Comparison of ENCODE assay signal across 22 cellular contexts in the genomic region with DNA sequence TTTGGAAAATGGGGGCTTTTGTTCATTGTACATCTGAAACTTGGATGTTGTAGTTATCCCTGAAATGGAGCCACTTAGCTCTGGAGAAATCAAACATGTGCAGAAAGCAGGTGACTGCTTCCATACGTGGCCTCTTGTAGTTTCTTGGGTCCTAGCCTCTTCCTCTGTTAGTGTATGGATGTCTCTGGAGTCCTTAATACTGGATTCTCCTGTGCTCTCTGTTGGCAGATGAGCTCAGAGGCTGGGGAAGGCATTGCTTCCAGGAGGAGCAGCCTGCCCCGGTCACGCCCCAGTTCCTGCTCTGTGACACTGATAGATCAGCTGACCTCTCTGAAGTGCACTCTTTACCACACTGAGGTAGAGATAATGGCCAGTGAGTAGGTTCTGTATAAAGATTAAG.
DNase-seq lines count a peak whose midpoint lies in the region; ATAC-seq and TF ChIP-seq lines count a peak whose summit lies in the region.
"Had no signal": no experiment of that assay in that cellular context is flagged by ENCODE, and none has a peak within 500 bp of the region (broad histone marks: within the 10 kb centered on the region; RNA-seq: fewer than 3 reads in every experiment).

No MANE protein-coding gene starts in this region.

- TF ChIP-seq CTCF in upper lobe of right lung (IDR thresholded peaks at IDR 0.05), result no peak
- TF ChIP-seq CTCF in foreskin fibroblast (IDR thresholded peaks at IDR 0.05; ENCODE audit: low read depth, low read length), result no peak

- no peaks in the 10 kb centered on the region for H3K9me3 ChIP-seq in upper lobe of right lung
- H3K9me3 ChIP-seq: body of pancreas, Peyer's patch, spleen had no signal

- intact Hi-C loops in upper lobe of right lung (cut with DNase I), result no loop called here

- H3K27me3 Mint-ChIP-seq in activated T-cell treated with anti-CD3 and anti-CD28 coated beads, Interleukin-2, amount 50 U/mL, for 24 hours, result no peaks in the 10 kb centered on the region
- no peaks in the 10 kb centered on the region for H3K27me3 Mint-ChIP-seq in activated T-cell treated with anti-CD3 and anti-CD28 coated beads, Interleukin-2, amount 50 U/mL, for 72 hours (ENCODE audit: low read depth)
- H3K27me3 Mint-ChIP-seq: IgD-negative memory B cell had no signal

- H3K27me3 ChIP-seq in upper lobe of right lung, result no peaks in the 10 kb centered on the region
- H3K27me3 ChIP-seq: body of pancreas, Peyer's patch, spleen had no signal

- no peak overlapping the region for H3K27ac ChIP-seq in upper lobe of right lung
- H3K27ac ChIP-seq: body of pancreas, coronary artery, Peyer's patch, spleen had no signal

- no peak overlapping the region for H3K4me3 Mint-ChIP-seq in activated T-cell treated with anti-CD3 and anti-CD28 coated beads, Interleukin-2, amount 50 U/mL, for 24 hours
- no peak overlapping the region for H3K4me3 Mint-ChIP-seq in activated T-cell treated with anti-CD3 and anti-CD28 coated beads, Interleukin-2, amount 50 U/mL, for 72 hours
- H3K4me3 Mint-ChIP-seq: activated B cell treated with CpG ODN at 0.5 μM for 24 hours; IgD-negative memory B cell; natural killer cell; stimulated activated effector memory CD8-positive, alpha-beta T cell treated with anti-CD3 and anti-CD28 coated beads, Interleukin-12 subunit alpha, Interleukin-12 subunit beta, amount 100 ng/mL, for 72 hours had no signal

- H3K4me1 ChIP-seq in upper lobe of right lung, result no peaks in the 10 kb centered on the region
- H3K4me1 ChIP-seq: body of pancreas, spleen had no signal

- peaks cover 33% of the 10 kb centered on the region for H3K4me1 Mint-ChIP-seq in activated T-cell treated with anti-CD3 and anti-CD28 coated beads, Interleukin-2, amount 50 U/mL, for 24 hours (ENCODE audit: low read depth)
- H3K4me1 Mint-ChIP-seq in activated T-cell treated with anti-CD3 and anti-CD28 coated beads, Interleukin-2, amount 50 U/mL, for 72 hours (ENCODE audit: low read depth), result peaks cover 8% of the 10 kb centered on the region
- H3K4me1 Mint-ChIP-seq: activated B cell treated with CpG ODN at 0.5 μM for 24 hours; natural killer cell; stimulated activated effector memory CD8-positive, alpha-beta T cell treated with anti-CD3 and anti-CD28 coated beads, Interleukin-12 subunit alpha, Interleukin-12 subunit beta, amount 100 ng/mL, for 72 hours had no signal

- H3K27ac Mint-ChIP-seq in activated T-cell treated with anti-CD3 and anti-CD28 coated beads, Interleukin-2, amount 50 U/mL, for 24 hours, result peak overlapping the region; percentile 12
- H3K27ac Mint-ChIP-seq in activated T-cell treated with anti-CD3 and anti-CD28 coated beads, Interleukin-2, amount 50 U/mL, for 72 hours, result no peak overlapping the region
- H3K27ac Mint-ChIP-seq: activated B cell treated with CpG ODN at 0.5 μM for 24 hours; natural killer cell; progenitor cell of endocrine pancreas; stimulated activated effector memory CD8-positive, alpha-beta T cell treated with anti-CD3 and anti-CD28 coated beads, Interleukin-12 subunit alpha, Interleukin-12 subunit beta, amount 100 ng/mL, for 72 hours had no signal

- no peak for DNase-seq in activated T-cell treated with anti-CD3 and anti-CD28 coated beads, Interleukin-2, amount 50 U/mL, for 24 hours
- DNase-seq in activated T-cell treated with anti-CD3 and anti-CD28 coated beads, Interleukin-2, amount 50 U/mL, for 72 hours, result no peak
- DNase-seq in NCI-H345 treated with DMSO at 0.1 percent for 48 hours (lab: John Stamatoyannopoulos, UW; ENCODE audit: unreplicated experiment), result peak; percentile 37
- peak; percentile 41 for DNase-seq in ecto neural progenitor cell (ENCODE audit: low spot score)
- no peak for DNase-seq in upper lobe of right lung
- DNase-seq in foreskin fibroblast, result no peak
- no peak for DNase-seq in stimulated activated naive CD8-positive, alpha-beta T cell treated with anti-CD3 and anti-CD28 coated beads, Interleukin-15, Interleukin-2, amounts not matched to agents 100 U/mL and 50 U/mL, for 24 hours
- DNase-seq in activated CD4-positive, alpha-beta T cell treated with anti-CD3 and anti-CD28 coated beads for 48 hours, result no peak
- DNase-seq: ACHN; activated B cell treated with CpG ODN at 0.5 μM for 24 hours; activated naive CD4-positive, alpha-beta T cell treated with anti-CD3 and anti-CD28 coated beads, Interleukin-2, amount 50 U/mL, for 16 hours; body of pancreas; EL; natural killer cell; NCI-H446 treated with DMSO at 0.1 percent for 48 hours; spleen had no signal

- H3K36me3 ChIP-seq in upper lobe of right lung, result no peaks in the 10 kb centered on the region

- peaks cover 49% of the 10 kb centered on the region for H3K36me3 Mint-ChIP-seq in activated T-cell treated with anti-CD3 and anti-CD28 coated beads, Interleukin-2, amount 50 U/mL, for 24 hours (ENCODE audit: low read depth)
- H3K36me3 Mint-ChIP-seq in activated T-cell treated with anti-CD3 and anti-CD28 coated beads, Interleukin-2, amount 50 U/mL, for 72 hours (ENCODE audit: insufficient read depth in 2 of 2), result no peaks in the 10 kb centered on the region
- H3K36me3 Mint-ChIP-seq: natural killer cell; stimulated activated effector memory CD8-positive, alpha-beta T cell treated with anti-CD3 and anti-CD28 coated beads, Interleukin-12 subunit alpha, Interleukin-12 subunit beta, amount 100 ng/mL, for 72 hours had no signal

- H3K9me3 Mint-ChIP-seq in activated T-cell treated with anti-CD3 and anti-CD28 coated beads, Interleukin-2, amount 50 U/mL, for 24 hours, result no peaks in the 10 kb centered on the region
- no peaks in the 10 kb centered on the region for H3K9me3 Mint-ChIP-seq in activated T-cell treated with anti-CD3 and anti-CD28 coated beads, Interleukin-2, amount 50 U/mL, for 72 hours
- H3K9me3 Mint-ChIP-seq: activated B cell treated with CpG ODN at 0.5 μM for 24 hours; natural killer cell; stimulated activated effector memory CD8-positive, alpha-beta T cell treated with anti-CD3 and anti-CD28 coated beads, Interleukin-12 subunit alpha, Interleukin-12 subunit beta, amount 100 ng/mL, for 72 hours had no signal

- H3K4me3 ChIP-seq in upper lobe of right lung, result no peak overlapping the region
- H3K4me3 ChIP-seq in foreskin fibroblast (ENCODE audit: low read depth in 1 of 2, low read length in 2 of 2), result no peak overlapping the region
- H3K4me3 ChIP-seq: body of pancreas, coronary artery, lung, Peyer's patch, spleen had no signal

- ATAC-seq in activated T-cell treated with anti-CD3 and anti-CD28 coated beads, Interleukin-2, amount 50 U/mL, for 72 hours (replicated peaks in 1 of 2), result no peak
- peak; percentile 67 for ATAC-seq in upper lobe of right lung
- no peak for ATAC-seq in stimulated activated naive CD8-positive, alpha-beta T cell treated with anti-CD3 and anti-CD28 coated beads, Interleukin-15, Interleukin-2, amounts not matched to agents 100 U/mL and 50 U/mL, for 24 hours
- ATAC-seq: body of pancreas; natural killer cell; stimulated activated effector memory CD8-positive, alpha-beta T cell treated with anti-CD3 and anti-CD28 coated beads, Interleukin-12 subunit alpha, Interleukin-12 subunit beta, amount 100 ng/mL, for 72 hours had no signal

Comparison
In these comparisons a context has a peak if more than half of its experiments do, and no peak if none do; other contexts are left out.
1. DNase-seq: peak in NCI-H345 treated with DMSO at 0.1 percent for 48 hours (single experiment) and ecto neural progenitor cell (single experiment); none in activated T-cell treated with anti-CD3 and anti-CD28 coated beads, Interleukin-2, amount 50 U/mL, for 24 hours (single experiment), activated T-cell treated with anti-CD3 and anti-CD28 coated beads, Interleukin-2, amount 50 U/mL, for 72 hours (0 of 2), upper lobe of right lung (single experiment), foreskin fibroblast (0 of 2), stimulated activated naive CD8-positive, alpha-beta T cell treated with anti-CD3 and anti-CD28 coated beads, Interleukin-15, Interleukin-2, amounts not matched to agents 100 U/mL and 50 U/mL, for 24 hours (single experiment) and activated CD4-positive, alpha-beta T cell treated with anti-CD3 and anti-CD28 coated beads for 48 hours (single experiment).